In genomic region chr2:203775684-203776083, GRCh38 we compare ENCODE assay signal across 22 cellular contexts.
"Had no signal": no experiment of that assay in that cellular context is flagged by ENCODE, and none has a peak within 500 bp of the region (broad histone marks: within the 10 kb centered on the region; RNA-seq: fewer than 3 reads in every experiment).

No MANE protein-coding gene starts in this region.

- H3K4me1 Mint-ChIP-seq: memory B cell; nephron; stimulated activated naive B cell treated with anti-CD40 and anti-IgM and Interleukin-4, amounts not matched to agents 10 μg/mL and 1 μg/mL and 100 μg/mL, for 72 hours had no signal

- H3K27ac Mint-ChIP-seq: activated CD4-positive, alpha-beta T cell treated with anti-CD3 and anti-CD28 coated beads, Interleukin-2, amount 10 ng/mL, durations not matched to agents 7 days and 5 days; activated CD8-positive, alpha-beta T cell treated with anti-CD3 and anti-CD28 coated beads, Interleukin-2, amount 10 ng/mL, durations not matched to agents 7 days and 5 days; activated naive CD4-positive, alpha-beta T cell treated with anti-CD3 and anti-CD28 coated beads, Interleukin-2, amount 50 U/mL, for 24 hours; activated T-helper 1 cell treated with anti-CD3 and anti-CD28 coated beads, Interleukin-12 subunit alpha, Interleukin-12 subunit beta, Interleukin-2, Interleukin-4 antibody, amounts not matched to agents 30 ng/mL and 10 ng/mL and 1 ng/mL, durations not matched to agents 14 hours and 24 hours and 36 hours; memory B cell; nephron; stimulated activated naive B cell treated with anti-CD40 and anti-IgM and Interleukin-4, amounts not matched to agents 10 μg/mL and 1 μg/mL and 100 μg/mL, for 72 hours had no signal

- H3K27me3 ChIP-seq: heart left ventricle, neutrophil, pancreas, upper lobe of left lung had no signal

- H3K9me3 ChIP-seq: neutrophil, pancreas, psoas muscle, upper lobe of left lung had no signal

- H3K9me3 Mint-ChIP-seq: activated naive CD4-positive, alpha-beta T cell treated with anti-CD3 and anti-CD28 coated beads, Interleukin-2, amount 50 U/mL, for 24 hours; stimulated activated naive B cell treated with anti-CD40 and anti-IgM and Interleukin-4, amounts not matched to agents 10 μg/mL and 1 μg/mL and 100 μg/mL, for 72 hours had no signal

- H3K27ac ChIP-seq: heart left ventricle, neutrophil, pancreas, psoas muscle, upper lobe of left lung, WERI-Rb-1 had no signal

- H3K27me3 Mint-ChIP-seq: activated CD4-positive, alpha-beta T cell treated with anti-CD3 and anti-CD28 coated beads, Interleukin-2, amount 10 ng/mL, durations not matched to agents 7 days and 5 days; activated naive CD4-positive, alpha-beta T cell treated with anti-CD3 and anti-CD28 coated beads, Interleukin-2, amount 50 U/mL, for 24 hours had no signal

- H3K4me3 ChIP-seq: heart left ventricle, pancreas, psoas muscle, upper lobe of left lung had no signal

- H3K36me3 Mint-ChIP-seq: memory B cell; stimulated activated naive B cell treated with anti-CD40 and anti-IgM and Interleukin-4, amounts not matched to agents 10 μg/mL and 1 μg/mL and 100 μg/mL, for 72 hours had no signal

- H3K4me3 Mint-ChIP-seq: activated CD4-positive, alpha-beta T cell treated with anti-CD3 and anti-CD28 coated beads, Interleukin-2, amount 10 ng/mL, durations not matched to agents 7 days and 5 days; activated CD8-positive, alpha-beta T cell treated with anti-CD3 and anti-CD28 coated beads, Interleukin-2, amount 10 ng/mL, durations not matched to agents 7 days and 5 days; activated naive CD4-positive, alpha-beta T cell treated with anti-CD3 and anti-CD28 coated beads, Interleukin-2, amount 50 U/mL, for 24 hours; activated T-helper 1 cell treated with anti-CD3 and anti-CD28 coated beads, Interleukin-12 subunit alpha, Interleukin-12 subunit beta, Interleukin-2, Interleukin-4 antibody, amounts not matched to agents 30 ng/mL and 10 ng/mL and 1 ng/mL, durations not matched to agents 14 hours and 24 hours and 36 hours; memory B cell; nephron; stimulated activated naive B cell treated with anti-CD40 and anti-IgM and Interleukin-4, amounts not matched to agents 10 μg/mL and 1 μg/mL and 100 μg/mL, for 72 hours had no signal

- DNase-seq: activated CD4-positive, alpha-beta T cell treated with anti-CD3 and anti-CD28 coated beads, Interleukin-2, amount 10 ng/mL, durations not matched to agents 7 days and 5 days; activated CD4-positive, CD25-positive, alpha-beta regulatory T cell treated with anti-CD3 and anti-CD28 coated beads, Interleukin-2, amount 50 U/mL, for 72 hours; activated CD8-positive, alpha-beta T cell treated with anti-CD3 and anti-CD28 coated beads, Interleukin-2, amount 10 ng/mL, durations not matched to agents 7 days and 5 days; activated gamma-delta T cell treated with Interleukin-2 at 50 U/mL for 16 hours; amniotic stem cell; cortex of kidney; heart left ventricle; islet precursor cell; left cardiac atrium; pancreas; psoas muscle; right cardiac atrium; stimulated activated CD4-positive, alpha-beta T cell treated with anti-CD3 and anti-CD28 coated beads, Interleukin-2, amount 100 ng/mL, for 24 hours; stimulated activated naive B cell treated with anti-CD40 and anti-IgM and Interleukin-4, amounts not matched to agents 10 μg/mL and 1 μg/mL and 100 μg/mL, for 72 hours; SW 1271; upper lobe of left lung; WERI-Rb-1 had no signal

- ATAC-seq: activated CD8-positive, alpha-beta T cell treated with anti-CD3 and anti-CD28 coated beads, Interleukin-2, amount 10 ng/mL, durations not matched to agents 7 days and 5 days; heart left ventricle; left cardiac atrium; pancreas; psoas muscle; right cardiac atrium; stimulated activated naive B cell treated with anti-CD40 and anti-IgM and Interleukin-4, amounts not matched to agents 10 μg/mL and 1 μg/mL and 100 μg/mL, for 72 hours had no signal

- FAIRE-seq: pancreas had no signal

- H3K36me3 ChIP-seq: heart left ventricle, neutrophil, pancreas, upper lobe of left lung, WERI-Rb-1 had no signal

- H3K4me1 ChIP-seq: heart left ventricle, pancreas, psoas muscle, upper lobe of left lung had no signal
